16 cellular contexts compared by ENCODE assay signal in genomic region chr2:37554157-37554515, GRCh38.
"Had no signal": no experiment of that assay in that cellular context is flagged by ENCODE, and none has a peak within 500 bp of the region (broad histone marks: within the 10 kb centered on the region; RNA-seq: fewer than 3 reads in every experiment).

No MANE protein-coding gene starts in this region.

- H3K4me3 ChIP-seq: breast epithelium, coronary artery, lung, smooth muscle cell, stomach, testis had no signal

- ATAC-seq: left lobe of liver, sciatic nerve had no signal

- DNase-seq: activated CD4-positive, alpha-beta T cell treated with anti-CD3 and anti-CD28 coated beads, Interleukin-2, amount 50 U/mL, for 1 hour; activated CD8-positive, alpha-beta memory T cell treated with anti-CD3 and anti-CD28 coated beads, Interleukin-2, amount 50 U/mL, for 4 hours; activated effector memory CD4-positive, alpha-beta T cell treated with anti-CD3 and anti-CD28 coated beads, Interleukin-2, amount 50 U/mL, for 16 hours; activated T-cell treated with anti-CD3 and anti-CD28 coated beads, Interleukin-2, amount 50 U/mL, for 48 hours; head of caudate nucleus; kidney; nucleus accumbens; stimulated activated CD4-positive, alpha-beta T cell treated with anti-CD3 and anti-CD28 coated beads, Interleukin-4, amount 100 ng/mL, for 24 hours; stomach; testis had no signal
